1 cellular context compared by ENCODE assay signal in the genomic region with DNA sequence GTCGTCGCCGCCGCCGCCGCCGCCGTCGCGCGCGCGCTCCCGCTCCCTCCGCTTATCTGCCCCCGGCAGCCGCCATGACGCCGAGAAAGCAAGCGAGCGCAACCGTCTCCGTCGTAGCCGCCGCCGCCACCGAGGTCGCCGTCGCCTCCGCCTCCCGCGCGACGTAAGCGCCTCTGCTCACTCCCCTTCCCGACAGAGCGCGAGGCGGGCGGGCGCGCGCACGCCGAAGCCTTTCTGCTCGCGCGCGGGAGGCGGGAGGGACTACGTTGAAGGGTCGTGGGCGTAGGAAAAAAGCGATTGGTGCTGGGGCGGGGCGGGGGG.
TF ChIP-seq lines count a peak whose summit lies in the region.

TSS of gene CHD1 (minus strand) at position 206 of the 321 bp plus-strand sequence. CDS start 2,621 bp downstream, outside the sequence.

TF ChIP-seq in K562, 482 proteins besides CTCF, POLR2A, EP300 and RAD21 (continued from another document):
- TF ChIP-seq, protein P1, sequence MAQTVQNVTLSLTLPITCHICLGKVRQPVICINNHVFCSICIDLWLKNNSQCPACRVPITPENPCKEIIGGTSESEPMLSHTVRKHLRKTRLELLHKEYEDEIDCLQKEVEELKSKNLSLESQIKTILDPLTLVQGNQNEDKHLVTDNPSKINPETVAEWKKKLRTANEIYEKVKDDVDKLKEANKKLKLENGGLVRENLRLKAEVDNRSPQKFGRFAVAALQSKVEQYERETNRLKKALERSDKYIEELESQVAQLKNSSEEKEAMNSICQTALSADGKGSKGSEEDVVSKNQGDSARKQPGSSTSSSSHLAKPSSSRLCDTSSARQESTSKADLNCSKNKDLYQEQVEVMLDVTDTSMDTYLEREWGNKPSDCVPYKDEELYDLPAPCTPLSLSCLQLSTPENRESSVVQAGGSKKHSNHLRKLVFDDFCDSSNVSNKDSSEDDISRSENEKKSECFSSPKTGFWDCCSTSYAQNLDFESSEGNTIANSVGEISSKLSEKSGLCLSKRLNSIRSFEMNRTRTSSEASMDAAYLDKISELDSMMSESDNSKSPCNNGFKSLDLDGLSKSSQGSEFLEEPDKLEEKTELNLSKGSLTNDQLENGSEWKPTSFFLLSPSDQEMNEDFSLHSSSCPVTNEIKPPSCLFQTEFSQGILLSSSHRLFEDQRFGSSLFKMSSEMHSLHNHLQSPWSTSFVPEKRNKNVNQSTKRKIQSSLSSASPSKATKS (CRISPR knock-in tag; IDR thresholded peaks at IDR 0.05), result no peak
- peak; percentile 70; the same call in 1 of the 2 replicates for TF ChIP-seq ZNF766 (CRISPR knock-in tag; conservative IDR thresholded peaks at IDR 0.05)
- 0 out of 2 replicates have a peak, but pooled peaks have one; percentile 4 for TF ChIP-seq CBX1 (IDR thresholded peaks at IDR 0.05; ENCODE audit: low read depth)
- TF ChIP-seq CTBP1 (IDR thresholded peaks at IDR 0.05; ENCODE audit: borderline replicate concordance), result peak; percentile 65
- TF ChIP-seq ZNF239 (CRISPR knock-in tag; IDR thresholded peaks at IDR 0.05), result no peak
- peak; percentile 59 to 79; a peak in 2 of 4 replicates for TF ChIP-seq UBTF (IDR thresholded peaks at IDR 0.05; ENCODE audit: borderline replicate concordance in 1 of 2, low read depth in 2 of 2, low read length in 2 of 2)
- peak; percentile 56 for TF ChIP-seq TCF3 (CRISPR knock-in tag; IDR thresholded peaks at IDR 0.05)
- no peak for TF ChIP-seq MBD2 (IDR thresholded peaks at IDR 0.05; ENCODE audit: borderline replicate concordance, low read depth)
- no peak for TF ChIP-seq DDX20 (tag; IDR thresholded peaks at IDR 0.05; ENCODE audit: low read depth)
- TF ChIP-seq CREB3 (tag; conservative IDR thresholded peaks at IDR 0.05; ENCODE audit: low read depth), result 0 out of 2 replicates have a peak, but pooled peaks have one; percentile 9
- TF ChIP-seq HLTF (IDR thresholded peaks at IDR 0.05), result no peak
- peak; percentile 51 for TF ChIP-seq RB1 (IDR thresholded peaks at IDR 0.05; ENCODE audit: low read depth)
- TF ChIP-seq, protein P2, sequence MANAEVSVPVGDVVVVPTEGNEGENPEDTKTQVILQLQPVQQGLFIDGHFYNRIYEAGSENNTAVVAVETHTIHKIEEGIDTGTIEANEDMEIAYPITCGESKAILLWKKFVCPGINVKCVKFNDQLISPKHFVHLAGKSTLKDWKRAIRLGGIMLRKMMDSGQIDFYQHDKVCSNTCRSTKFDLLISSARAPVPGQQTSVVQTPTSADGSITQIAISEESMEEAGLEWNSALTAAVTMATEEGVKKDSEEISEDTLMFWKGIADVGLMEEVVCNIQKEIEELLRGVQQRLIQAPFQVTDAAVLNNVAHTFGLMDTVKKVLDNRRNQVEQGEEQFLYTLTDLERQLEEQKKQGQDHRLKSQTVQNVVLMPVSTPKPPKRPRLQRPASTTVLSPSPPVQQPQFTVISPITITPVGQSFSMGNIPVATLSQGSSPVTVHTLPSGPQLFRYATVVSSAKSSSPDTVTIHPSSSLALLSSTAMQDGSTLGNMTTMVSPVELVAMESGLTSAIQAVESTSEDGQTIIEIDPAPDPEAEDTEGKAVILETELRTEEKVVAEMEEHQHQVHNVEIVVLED (CRISPR knock-in tag; IDR thresholded peaks at IDR 0.05), result peak; percentile 95
- TF ChIP-seq RBFOX2 (IDR thresholded peaks at IDR 0.05; ENCODE audit: low read depth, low read length), result peak; percentile 94
- TF ChIP-seq NCOA6 (IDR thresholded peaks at IDR 0.05), result peak; percentile 65
- peak in 1 of 2 experiments; percentile 16; a peak in 1 of 4 replicates for TF ChIP-seq SRF (CRISPR knock-in tag; IDR thresholded peaks at IDR 0.05)
- 0 out of 2 replicates have a peak, but pooled peaks have one; percentile 9 for TF ChIP-seq SRSF1 (IDR thresholded peaks at IDR 0.05; ENCODE audit: low read depth, low read length)
- TF ChIP-seq NONO (IDR thresholded peaks at IDR 0.05; ENCODE audit: low read depth in 2 of 2, low read length in 1 of 2), result peak in 1 of 2 experiments; percentile 64; a peak in 1 of 4 replicates
- TF ChIP-seq, protein P3, sequence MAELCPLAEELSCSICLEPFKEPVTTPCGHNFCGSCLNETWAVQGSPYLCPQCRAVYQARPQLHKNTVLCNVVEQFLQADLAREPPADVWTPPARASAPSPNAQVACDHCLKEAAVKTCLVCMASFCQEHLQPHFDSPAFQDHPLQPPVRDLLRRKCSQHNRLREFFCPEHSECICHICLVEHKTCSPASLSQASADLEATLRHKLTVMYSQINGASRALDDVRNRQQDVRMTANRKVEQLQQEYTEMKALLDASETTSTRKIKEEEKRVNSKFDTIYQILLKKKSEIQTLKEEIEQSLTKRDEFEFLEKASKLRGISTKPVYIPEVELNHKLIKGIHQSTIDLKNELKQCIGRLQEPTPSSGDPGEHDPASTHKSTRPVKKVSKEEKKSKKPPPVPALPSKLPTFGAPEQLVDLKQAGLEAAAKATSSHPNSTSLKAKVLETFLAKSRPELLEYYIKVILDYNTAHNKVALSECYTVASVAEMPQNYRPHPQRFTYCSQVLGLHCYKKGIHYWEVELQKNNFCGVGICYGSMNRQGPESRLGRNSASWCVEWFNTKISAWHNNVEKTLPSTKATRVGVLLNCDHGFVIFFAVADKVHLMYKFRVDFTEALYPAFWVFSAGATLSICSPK (IDR thresholded peaks at IDR 0.05; ENCODE audit: borderline replicate concordance), result no peak
